Comparison of ENCODE assay signal across 8 cellular contexts in the genomic region with DNA sequence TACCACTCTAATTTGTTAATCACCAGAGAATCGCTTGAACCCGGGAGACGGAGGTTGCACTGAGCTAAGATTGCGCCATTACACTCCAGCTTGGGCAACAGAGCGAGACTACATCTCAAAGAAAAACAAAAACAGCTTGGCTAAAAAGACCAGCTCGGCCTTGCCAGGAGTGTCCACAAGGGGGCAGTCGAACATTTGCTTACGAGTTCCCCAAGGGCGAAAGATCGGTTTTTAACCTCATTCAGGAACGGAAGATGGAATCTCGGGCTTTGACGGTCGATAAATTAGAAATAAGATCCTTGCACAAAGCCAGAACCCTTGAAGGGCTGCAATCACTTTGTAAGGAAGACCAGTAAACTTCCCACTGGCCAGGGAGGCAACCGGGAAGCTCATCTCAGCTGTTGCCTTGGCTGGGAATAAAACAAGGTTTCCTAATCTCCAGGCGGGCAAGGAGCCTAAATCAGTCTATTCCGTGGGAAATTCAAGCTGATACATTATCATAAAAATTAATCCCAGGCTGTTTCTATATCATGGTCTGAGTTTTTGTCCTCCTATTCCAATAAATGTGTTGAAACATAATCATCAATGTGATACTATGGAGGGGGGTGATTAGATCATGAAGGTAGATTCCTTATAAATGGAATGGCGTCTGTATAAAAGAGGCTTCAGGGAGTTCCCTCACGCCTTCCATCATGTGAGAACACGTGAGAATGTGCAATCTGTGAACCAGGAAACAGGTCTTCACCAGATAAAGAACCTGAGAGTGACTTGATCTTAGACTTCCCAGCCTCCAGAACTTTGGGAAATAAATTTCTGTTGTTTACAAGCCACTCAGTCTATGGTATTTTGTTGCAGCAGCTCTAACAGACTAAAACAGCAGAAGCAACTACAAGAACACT. TPM values are rescaled to one million over a fixed set of nuclear protein-coding genes. Genes with fewer than 3 reads are reported as not detected.
DNase-seq lines count a peak whose midpoint lies in the region; ATAC-seq and TF ChIP-seq lines count a peak whose summit lies in the region.

No MANE protein-coding gene starts in this region.

- intact Hi-C loops in adrenal gland (cut with DNase I) (no loop called here), left cardiac atrium (cut with DNase I) (loop anchor here in 1 of 2 donors (5.0 kb wide), 2 partner anchors 39 to 74 kb away; a partner anchor contains a TSS), prostate gland (cut with DNase I) (no loop called here)

- DNase-seq in GM03348 (ENCODE audit: low spot score) (peak; percentile 81), NCI-H1417 treated with DMSO at 0.1 percent for 48 hours (lab: John Stamatoyannopoulos, UW) (peak; percentile 62), T follicular helper cell (ENCODE audit: low read depth) (peak; percentile 76), adrenal gland (peak; percentile 80 to 96 (median 89)), left cardiac atrium (peak; percentile 88), prostate gland (ENCODE audit: low spot score) (peak; percentile 80), ureter (ENCODE audit: low spot score) (peak; percentile 87)

- H3K4me1 ChIP-seq in adrenal gland (replicated peaks in 1 of 2) (peaks cover 0 to 5% of the 10 kb centered on the region in 2 donors), prostate gland (replicated peaks) (no peaks in the 10 kb centered on the region)

- no peaks in the 10 kb centered on the region for H3K36me3 ChIP-seq in adrenal gland (replicated peaks in 1 of 2)
- H3K36me3 ChIP-seq in prostate gland, result no peaks in the 10 kb centered on the region

- peak; percentile 68 to 95 (median 76) for TF ChIP-seq CTCF in adrenal gland (IDR thresholded peaks at IDR 0.05)
- peak; percentile 55 to 87 (median 77) for TF ChIP-seq CTCF in prostate gland (IDR thresholded peaks at IDR 0.05)

- H3K27ac ChIP-seq in adrenal gland, result no peak overlapping the region
- H3K27ac ChIP-seq in prostate gland, result no peak overlapping the region

- H3K9me3 ChIP-seq in adrenal gland (replicated peaks in 1 of 3) (no peaks in the 10 kb centered on the region), prostate gland (no peaks in the 10 kb centered on the region)

- H3K27me3 ChIP-seq in adrenal gland (no peaks in the 10 kb centered on the region), prostate gland (replicated peaks; ENCODE audit: insufficient read depth) (no peaks in the 10 kb centered on the region)

- ATAC-seq in left cardiac atrium (peak; percentile 68 to 82), HG03460 (IDR thresholded peaks at IDR 0.05; ENCODE audit: unreplicated experiment) (no peak)

- TF ChIP-seq POLR2A in adrenal gland (IDR thresholded peaks at IDR 0.05) (no peak), prostate gland (IDR thresholded peaks at IDR 0.05) (no peak)

- H3K4me3 ChIP-seq in adrenal gland (peak overlapping the region in 1 of 4 donors; percentile 28), prostate gland (peak overlapping the region; percentile 0 to 2)

- 7 to 10% (median 8%) methylated on average over 17 to 20 of the region's 20 CpGs for WGBS in adrenal gland, 4 donors
- 9% methylated on average over 20 of the region's 20 CpGs for WGBS in prostate gland

RNA-seq across cellular contexts. Expression of a gene that starts 14.9 kb away (rescaled TPM):
- total RNA-seq in adrenal gland (1 to 10 TPM in 5 of 8 donors, under 1 TPM in 2, not detected in 1; 0.84 to 2.3 (median 1.1) TPM), left cardiac atrium (10 to 100 TPM; 15.1 to 16.6 TPM), prostate gland (10 to 100 TPM; 10.1 to 12.5 TPM), ureter (13.0 TPM)
- 1 to 10 TPM in 2 of 3 donors, under 1 TPM in 1; 0.48 to 4.7 (median 4.5) TPM for polyA plus RNA-seq in adrenal gland

RNA-seq across cellular contexts. Expression of a gene that starts 34.4 kb away (rescaled TPM):
- under 1 TPM in 2 of 8 donors, not detected in 6; 0.47 to 0.55 TPM for total RNA-seq in adrenal gland
- under 1 TPM; 0.24 to 0.72 (median 0.26) TPM for polyA plus RNA-seq in adrenal gland
- total RNA-seq in left cardiac atrium, result under 1 TPM; 0.18 to 0.68 TPM
- total RNA-seq in prostate gland, result under 1 TPM in 1 of 2 donors, not detected in 1; 0.74 TPM
- total RNA-seq in ureter, result 1.2 TPM

RNA-seq across cellular contexts. Expression of a gene that starts 39.0 kb away (rescaled TPM):
- total RNA-seq in adrenal gland (100 to 1,000 TPM in 1 of 8 donors, 10 to 100 TPM in 7; 36.1 to 115 (median 67.5) TPM), left cardiac atrium (10 to 100 TPM; 37.9 to 41.1 TPM), prostate gland (10 to 100 TPM; 47.0 to 64.9 TPM), ureter (15.2 TPM)
- polyA plus RNA-seq in adrenal gland, result 10 to 100 TPM; 20.8 to 31.5 (median 24.6) TPM

RNA-seq across cellular contexts. Expression of a gene that starts 41.5 kb away (rescaled TPM):
- total RNA-seq in adrenal gland (10 to 100 TPM; 22.4 to 52.4 (median 40.2) TPM), left cardiac atrium (10 to 100 TPM; 14.9 to 19.3 TPM), prostate gland (10 to 100 TPM; 55.7 to 71.3 TPM), ureter (25.7 TPM)
- polyA plus RNA-seq in adrenal gland, result 10 to 100 TPM; 41.1 to 55.3 (median 53.8) TPM

RNA-seq across cellular contexts. Expression of a gene that starts 50.2 kb away (rescaled TPM):
- total RNA-seq in adrenal gland (10 to 100 TPM in 2 of 8 donors, 1 to 10 TPM in 6; 4.6 to 13.1 (median 7.1) TPM), left cardiac atrium (1 to 10 TPM; 2.2 to 4.6 TPM), prostate gland (10 to 100 TPM; 12.8 to 16.9 TPM), ureter (16.7 TPM)
- polyA plus RNA-seq in adrenal gland, result 10 to 100 TPM in 2 of 3 donors, 1 to 10 TPM in 1; 1.6 to 15.2 (median 10.9) TPM
